ENCODE assay signal across 8 cellular contexts in the genomic region with DNA sequence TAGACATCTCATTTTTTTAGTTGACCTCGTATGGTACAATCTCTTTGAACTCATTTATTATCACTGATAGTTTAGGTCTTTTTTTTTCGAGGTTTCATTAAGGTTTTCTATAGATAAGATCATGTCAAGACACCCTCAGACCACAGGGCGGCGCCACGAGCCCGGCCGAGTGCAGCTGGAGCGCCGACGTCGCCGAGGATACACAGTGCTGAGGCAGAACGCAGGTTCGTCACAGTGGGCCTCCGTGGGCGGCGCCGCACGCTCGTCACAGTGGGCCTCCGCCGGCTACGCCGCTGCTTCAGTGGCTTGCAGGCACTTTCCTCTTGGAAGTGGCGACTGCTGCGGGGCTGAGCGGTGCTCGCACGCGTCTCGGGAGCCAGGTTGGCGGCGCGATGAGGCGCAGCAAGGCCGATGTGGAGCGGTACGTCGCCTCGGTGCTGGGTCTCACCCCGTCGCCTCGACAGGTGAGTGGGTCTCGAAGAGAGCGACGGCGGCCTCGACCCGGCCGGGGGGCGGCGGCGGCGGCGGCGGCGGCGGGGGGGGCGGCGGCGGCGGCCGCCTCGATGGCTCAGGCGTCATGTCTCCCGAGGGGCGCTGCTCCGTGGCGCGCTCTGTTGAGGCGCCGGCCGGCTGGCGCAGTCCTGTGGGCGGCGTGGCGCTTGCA. TPM values are rescaled to one million over a fixed set of nuclear protein-coding genes. Genes with fewer than 3 reads are reported as not detected.
DNase-seq lines count a peak whose midpoint lies in the region; ATAC-seq and TF ChIP-seq lines count a peak whose summit lies in the region.
"Not testable (repeated sequence)": the region's sequence is repeated elsewhere in the genome, so short reads cannot be mapped to it uniquely, and the experiment has no call there.

A gene (plus strand): TSS at position 232 of the 664 bp plus-strand sequence. CDS start 161 bp downstream, at position 393.

- not testable (repeated sequence) for H3K27me3 ChIP-seq in A673 (replicated peaks; ENCODE audit: insufficient read depth, low read depth, low read length, poor library complexity); left lung; psoas muscle (ENCODE audit: insufficient read depth in 3 of 3, low read length in 2 of 3)

- ATAC-seq in GM19372 (IDR thresholded peaks at IDR 0.05; ENCODE audit: low read depth, unreplicated experiment) (peak; percentile 98), HG02623 (IDR thresholded peaks at IDR 0.05; ENCODE audit: unreplicated experiment) (peak; percentile 99), HG03378 (IDR thresholded peaks at IDR 0.05; ENCODE audit: unreplicated experiment) (peak; percentile 91), left lung (peak; percentile 100), psoas muscle (peak; percentile 99 to 100 (median 99))
- ATAC-seq in activated CD4-positive, CD25-positive, alpha-beta regulatory T cell treated with anti-CD3 and anti-CD28 coated beads, Interleukin-2, amount 50 U/mL, for 24 hours, result peak; percentile 100

- not testable (repeated sequence) for TF ChIP-seq CTCF in A673 (conservative IDR thresholded peaks at IDR 0.05; ENCODE audit: low read depth, low read length); left lung (IDR thresholded peaks at IDR 0.05); psoas muscle (IDR thresholded peaks at IDR 0.05)

- not testable (repeated sequence) for H3K27ac ChIP-seq in A673 (ENCODE audit: low read depth, low read length, poor library complexity, severe bottlenecking); left lung; psoas muscle

- not testable (repeated sequence) for H3K9me3 ChIP-seq in A673 (ENCODE audit: low read depth, low read length, poor library complexity, severe bottlenecking); left lung; psoas muscle

- WGBS in psoas muscle, 3 donors, result 1% methylated on average over 17 of the region's 77 CpGs; no CpG with 5 or more reads in 2 of the 3 donors

- BruUV-seq in A673 (replicated peaks; lab: Mats Ljungman, UMichigan), result not testable (repeated sequence)

- POLR2A ChIA-PET in A673 (lab: Charles Lee; ENCODE audit: low non-redundant PET), result not testable (repeated sequence)

- not testable (repeated sequence) for DNase-seq in A673 (ENCODE audit: low spot score); dermis microvascular lymphatic vessel endothelial cell (ENCODE audit: low read depth in 2 of 2); left lung
- DNase-seq in psoas muscle, result peak in 1 of 2 donors; percentile 6

- H3K4me3 ChIP-seq in A673 (ENCODE audit: low read depth, low read length, poor library complexity, severe bottlenecking); left lung; psoas muscle: not testable (repeated sequence)

- H3K4me1 ChIP-seq in A673 (ENCODE audit: insufficient read depth, low read length, poor library complexity, severe bottlenecking); left lung; psoas muscle: not testable (repeated sequence)

- intact Hi-C loops in A673 (cut with micrococcal nuclease; ENCODE audit: unreplicated experiment); left lung (cut with DNase I); psoas muscle (cut with DNase I): not testable (repeated sequence)

- CTCF ChIA-PET in A673 (lab: Charles Lee), result not testable (repeated sequence)

- H3K36me3 ChIP-seq in A673 (ENCODE audit: insufficient read depth, low read length, poor library complexity, severe bottlenecking); left lung; psoas muscle (ENCODE audit: insufficient read depth in 1 of 2, low read depth in 1 of 2): not testable (repeated sequence)

RNA-seq across cellular contexts. Expression of the gene that starts here (rescaled TPM):
- total RNA-seq in A673 (2021) (45.6 and 68.8 TPM in 2 replicates), dermis microvascular lymphatic vessel endothelial cell (18.6 and 26.2 TPM in 2 replicates), left lung (10 to 100 TPM; 39.8 to 52.1 TPM), psoas muscle (10 to 100 TPM; 22.0 to 64.9 (median 36.8) TPM)
- polyA plus RNA-seq in psoas muscle, result 10 to 100 TPM in 1 of 3 donors, 1 to 10 TPM in 2; 3.3 to 11.0 (median 3.9) TPM
